In genomic region chr3:129892486-129892856, GRCh38 we compare ENCODE assay signal across 8 cellular contexts. TPM values are rescaled to one million over a fixed set of nuclear protein-coding genes. Genes with fewer than 3 reads are reported as not detected.
DNase-seq lines count a peak whose midpoint lies in the region; ATAC-seq and TF ChIP-seq lines count a peak whose summit lies in the region.

No MANE protein-coding gene starts in this region.

- POLR2A ChIA-PET in OCI-LY7 (lab: Charles Lee) = interaction anchor here (0.8 to 2.3 kb wide), 12 partner anchors 9 to 457 kb away, joined by 3 to 9 read pairs (median 4); no protein-coding TSS in a partner anchor

- no peaks in the 10 kb centered on the region for H3K9me2 ChIP-seq in OCI-LY7 (ENCODE audit: insufficient read depth, low read length)

- peak overlapping the region; percentile 86 for H3K27ac ChIP-seq in OCI-LY7 (ENCODE audit: low read depth, low read length, poor library complexity, severe bottlenecking)
- peak overlapping the region in 1 of 2 donors; percentile 83 for H3K27ac ChIP-seq in aorta (ENCODE audit: low read depth in 1 of 2, low read length in 2 of 2)

- BruUV-seq in OCI-LY7 (replicated peaks; lab: Mats Ljungman, UMichigan) = TSS peak; percentile 43

- H3K36me3 ChIP-seq in OCI-LY7 (ENCODE audit: insufficient read depth, low read length) = peaks cover 14% of the 10 kb centered on the region; the same call in 1 of the 2 replicates
- no peaks in the 10 kb centered on the region for H3K36me3 ChIP-seq in aorta (ENCODE audit: control insufficient read depth in 1 of 2, insufficient read depth in 2 of 2, low read length in 1 of 2)

- DNase-seq in OCI-LY7 (ENCODE audit: low spot score) (no peak), naive B cell (peak; percentile 10), aorta (no peak), HCEC 1CT (no peak)
- no peak for DNase-seq in central memory CD8-positive, alpha-beta T cell (ENCODE audit: low spot score in 2 of 2)
- no peak for DNase-seq in effector CD8-positive, alpha-beta T cell (lab: John Stamatoyannopoulos, UW)

- H3K4me2 ChIP-seq in OCI-LY7 (ENCODE audit: low read length) = peak overlapping the region; percentile 89

- peaks cover 52% of the 10 kb centered on the region for H3K4me1 Mint-ChIP-seq in central memory CD8-positive, alpha-beta T cell
- peaks cover 42 to 58% (median 44%) of the 10 kb centered on the region in 3 donors for H3K4me1 Mint-ChIP-seq in naive B cell

- H4K20me1 ChIP-seq in OCI-LY7 (ENCODE audit: insufficient read depth, low read length) = no peaks in the 10 kb centered on the region

- no peaks in the 10 kb centered on the region for H3K9me3 Mint-ChIP-seq in central memory CD8-positive, alpha-beta T cell
- no peaks in the 10 kb centered on the region for H3K9me3 Mint-ChIP-seq in naive B cell

- no peak for TF ChIP-seq CTCF in OCI-LY7 (conservative IDR thresholded peaks at IDR 0.05; ENCODE audit: low read length)

- H3K27me3 Mint-ChIP-seq in central memory CD8-positive, alpha-beta T cell = no peaks in the 10 kb centered on the region
- no peaks in the 10 kb centered on the region for H3K27me3 Mint-ChIP-seq in naive B cell

- WGBS in aorta, 2 donors = 6% methylated on average over 13 of the region's 13 CpGs

- peak overlapping the region; percentile 47; the same call in 1 of the 2 replicates for H2AFZ ChIP-seq in OCI-LY7 (ENCODE audit: low read length)

- peak overlapping the region; percentile 88 for H3K4me3 Mint-ChIP-seq in central memory CD8-positive, alpha-beta T cell
- peak overlapping the region; percentile 86 to 96 (median 94) for H3K4me3 Mint-ChIP-seq in naive B cell

- H3K4me1 ChIP-seq in OCI-LY7 (ENCODE audit: insufficient read depth, low read length, poor library complexity, severe bottlenecking) = peaks cover 52% of the 10 kb centered on the region
- no peaks in the 10 kb centered on the region for H3K4me1 ChIP-seq in aorta (ENCODE audit: control insufficient read depth in 1 of 2, insufficient read depth in 2 of 2, low read length in 2 of 2)

- H3K4me3 ChIP-seq in GM08714 (ENCODE audit: low read length) (peak overlapping the region; percentile 70), OCI-LY7 (ENCODE audit: low read depth, low read length, poor library complexity, severe bottlenecking) (peak overlapping the region; percentile 81), aorta (ENCODE audit: low read length in 2 of 2) (peak overlapping the region; percentile 93 to 95)

- peak overlapping the region; percentile 91 for H3K27ac Mint-ChIP-seq in central memory CD8-positive, alpha-beta T cell (ENCODE audit: low read depth)
- H3K27ac Mint-ChIP-seq in naive B cell = peak overlapping the region; percentile 86 to 97 (median 94)

- H3K27me3 ChIP-seq in aorta (ENCODE audit: control insufficient read depth in 1 of 2, insufficient read depth in 2 of 2, low read length in 1 of 2) = no peaks in the 10 kb centered on the region

- H3K79me2 ChIP-seq in OCI-LY7 (ENCODE audit: insufficient read depth, low read depth, low read length) = peaks cover 62% of the 10 kb centered on the region

- H3K9me3 ChIP-seq in OCI-LY7 (ENCODE audit: low read length) (no peaks in the 10 kb centered on the region), aorta (ENCODE audit: control insufficient read depth, low read length) (no peaks in the 10 kb centered on the region)

- CTCF ChIA-PET in OCI-LY7 (lab: Charles Lee; ENCODE audit: unreplicated experiment) = interaction anchor here (0.6 kb wide), 1 partner anchor 315 kb away, joined by 5 read pairs; no protein-coding TSS in a partner anchor

- H3K36me3 Mint-ChIP-seq in central memory CD8-positive, alpha-beta T cell (ENCODE audit: insufficient read depth) = peaks cover 12% of the 10 kb centered on the region
- no peaks in the 10 kb centered on the region for H3K36me3 Mint-ChIP-seq in naive B cell

- intact Hi-C loops in OCI-LY7 (cut with micrococcal nuclease; ENCODE audit: unreplicated experiment) = loop anchor here (5.0 to 10.0 kb wide), 2 partner anchors 65 to 448 kb away; partner anchors contain the start of gene IFT122
- intact Hi-C loops in aorta (cut with DNase I) = no loop called here

- no peak for ATAC-seq in central memory CD8-positive, alpha-beta T cell (replicated peaks; ENCODE audit: extremely low read depth, poor library complexity, severe bottlenecking)
- ATAC-seq in naive B cell (ENCODE audit: low read depth in 2 of 2) (no peak), aorta (ENCODE audit: low FRiP score) (no peak), HG03139 (IDR thresholded peaks at IDR 0.05; ENCODE audit: unreplicated experiment) (no peak)

RNA-seq across cellular contexts. Expression of gene TMCC1, which starts 1.0 kb away (rescaled TPM):
- total RNA-seq in OCI-LY7 (2014; rRNA removed; shearing (Covaris generic)) = 24.0 and 31.7 TPM in 2 replicates
- total RNA-seq in OCI-LY7 (2022) (35.6 and 38.8 TPM in 2 replicates), aorta (10 to 100 TPM; 37.3 to 44.2 TPM)
- polyA plus RNA-seq in naive B cell (ENCODE audit: low read depth in 6 of 6) (1 to 10 TPM; 4.0 to 7.4 (median 5.7) TPM), aorta (10 to 100 TPM in 1 of 2 donors, 1 to 10 TPM in 1; 4.6 to 10.8 TPM)
